In the genomic region with DNA sequence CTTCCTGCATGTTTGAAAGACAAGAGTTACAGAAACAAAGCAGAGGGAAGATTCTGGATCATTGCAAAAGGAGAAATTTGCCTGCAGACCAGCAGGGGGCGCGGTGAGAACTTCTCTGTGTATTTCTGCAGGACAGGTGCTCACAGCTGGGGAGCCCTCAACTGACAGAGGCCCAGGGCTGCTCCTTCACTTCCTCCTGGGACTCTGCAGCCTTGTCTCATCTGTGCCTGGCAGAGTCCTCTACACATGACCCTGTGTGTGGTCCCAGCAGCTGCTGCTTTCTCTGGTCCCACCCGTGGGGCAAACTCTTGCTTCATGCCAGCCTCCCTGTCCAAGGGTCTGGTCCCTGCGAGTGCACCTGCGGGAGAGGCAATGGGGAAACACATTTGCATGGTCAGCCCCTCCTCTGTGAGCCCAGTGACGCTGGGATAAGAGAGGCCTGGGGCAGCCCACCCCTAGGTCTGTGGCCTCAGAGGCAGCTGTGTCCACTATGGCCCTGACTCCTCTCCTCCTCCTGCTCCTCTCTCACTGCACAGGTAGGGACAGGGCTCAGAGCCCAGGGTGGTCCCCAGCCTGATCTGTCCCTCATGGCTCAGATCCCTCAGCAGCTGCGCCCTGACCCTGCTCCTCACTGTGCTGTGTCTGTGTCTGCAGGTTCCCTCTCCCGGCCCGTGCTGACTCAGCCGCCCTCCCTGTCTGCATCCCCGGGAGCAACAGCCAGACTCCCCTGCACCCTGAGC, we compare ENCODE assay signal across 8 cellular contexts.
DNase-seq lines count a peak whose midpoint lies in the region; ATAC-seq and TF ChIP-seq lines count a peak whose summit lies in the region.

No MANE protein-coding gene starts in this region.

- H3K9me3 ChIP-seq in DND-41 (ENCODE audit: insufficient read depth, low read length, severe bottlenecking): no peaks in the 10 kb centered on the region

- no peak overlapping the region for H3K4me2 ChIP-seq in DND-41 (ENCODE audit: insufficient read depth, low read length)

- no peak overlapping the region for H3K4me3 ChIP-seq in DND-41 (ENCODE audit: low read depth in 1 of 2, low read length in 2 of 2)

- H3K27ac ChIP-seq in DND-41 (ENCODE audit: low read length): peak overlapping the region; percentile 77

- ATAC-seq in DND-41 (ENCODE audit: insufficient read depth, low read depth) (peak; percentile 99), GM21576 (IDR thresholded peaks at IDR 0.05; ENCODE audit: unreplicated experiment) (peak; percentile 66)

- H3K27me3 ChIP-seq in DND-41 (ENCODE audit: insufficient read depth, low read length, poor library complexity): no peaks in the 10 kb centered on the region

- H3K9ac ChIP-seq in DND-41 (ENCODE audit: low read depth, low read length): peak overlapping the region; percentile 28; the same call in 1 of the 2 replicates

- peak overlapping the region; percentile 66 for H2AFZ ChIP-seq in DND-41 (ENCODE audit: low read depth, low read length)

- no peaks in the 10 kb centered on the region for H4K20me1 ChIP-seq in DND-41 (ENCODE audit: insufficient read depth, low read length)

- no peaks in the 10 kb centered on the region for H3K36me3 ChIP-seq in DND-41 (ENCODE audit: insufficient read depth, low read length)

- peaks cover 17% of the 10 kb centered on the region for H3K4me1 ChIP-seq in DND-41 (ENCODE audit: insufficient read depth, low read length)

- TF ChIP-seq CTCF in DND-41 (IDR thresholded peaks at IDR 0.05; ENCODE audit: borderline replicate concordance, extremely low read depth, low read length, poor library complexity, severe bottlenecking): peak; percentile 80

- DNase-seq in DND-41 (peak; percentile 84), NCI-H1092 (lab: John Stamatoyannopoulos, UW) (peak; percentile 56), globus pallidus (ENCODE audit: low spot score) (peak; percentile 8), hepatic stellate cell (ENCODE audit: low spot score) (no peak), amniotic stem cell (lab: John Stamatoyannopoulos, UW) (no peak)
- peak; percentile 51 to 61 for DNase-seq in activated CD4-positive, alpha-beta T cell treated with anti-CD3 and anti-CD28 coated beads, Interleukin-2, amount 50 U/mL, for 4 hours
- DNase-seq in stimulated activated naive CD4-positive, alpha-beta T cell treated with Interleukin-2 at 50 U/mL for 16 hours (lab: John Stamatoyannopoulos, UW): peak; percentile 48

- H3K79me2 ChIP-seq in DND-41 (ENCODE audit: insufficient read depth, low read length): no peaks in the 10 kb centered on the region

Comparison
In these comparisons a context has a peak if more than half of its experiments do, and no peak if none do; other contexts are left out.
1. DNase-seq: peak in DND-41 (single experiment), NCI-H1092 (single experiment), activated CD4-positive, alpha-beta T cell treated with anti-CD3 and anti-CD28 coated beads, Interleukin-2, amount 50 U/mL, for 4 hours (2 of 2), globus pallidus (single experiment) and stimulated activated naive CD4-positive, alpha-beta T cell treated with Interleukin-2 at 50 U/mL for 16 hours (single experiment); none in hepatic stellate cell (single experiment) and amniotic stem cell (single experiment).